1 cellular context compared by ENCODE assay signal in genomic region chr19:45467115-45467455, GRCh38.
TF ChIP-seq lines count a peak whose summit lies in the region.

No MANE protein-coding gene starts in this region.

TF ChIP-seq in HepG2, 621 proteins besides CTCF, POLR2A, EP300 and RAD21:
- no peak for TF ChIP-seq SCMH1 (CRISPR knock-in tag; IDR thresholded peaks at IDR 0.05; ENCODE audit: borderline replicate concordance)
- no peak for TF ChIP-seq HNRNPUL1 (IDR thresholded peaks at IDR 0.05; ENCODE audit: low read depth, low read length)
- no peak for TF ChIP-seq MAFG (CRISPR knock-in tag; IDR thresholded peaks at IDR 0.05)
- TF ChIP-seq TEAD2 (CRISPR knock-in tag; IDR thresholded peaks at IDR 0.05) = no peak
- 0 out of 2 replicates have a peak, but pooled peaks have one; percentile 16 for TF ChIP-seq ZFP90 (CRISPR knock-in tag; IDR thresholded peaks at IDR 0.05; ENCODE audit: borderline replicate concordance)
- 0 out of 2 replicates have a peak, but pooled peaks have one; percentile 39 for TF ChIP-seq GTF3A (CRISPR knock-in tag; conservative IDR thresholded peaks at IDR 0.05)
- no peak for TF ChIP-seq NONO (IDR thresholded peaks at IDR 0.05)
- no peak for TF ChIP-seq NONO (CRISPR knock-in tag; conservative IDR thresholded peaks at IDR 0.05)
- TF ChIP-seq HNRNPH1 (optimal IDR thresholded peaks at IDR 0.05; ENCODE audit: low read depth, low read length) = no peak
- no peak for TF ChIP-seq GATA4 (IDR thresholded peaks at IDR 0.05; ENCODE audit: borderline replicate concordance, low read depth)
- TF ChIP-seq ZFP1 (CRISPR knock-in tag; IDR thresholded peaks at IDR 0.05) = no peak
- TF ChIP-seq ATF7-NPFF (CRISPR knock-in tag; IDR thresholded peaks at IDR 0.05; ENCODE audit: low read depth) = no peak
- TF ChIP-seq KAT2B (IDR thresholded peaks at IDR 0.05; ENCODE audit: borderline replicate concordance, low read depth, low read length) = no peak
- TF ChIP-seq PTBP1 (IDR thresholded peaks at IDR 0.05; ENCODE audit: low read depth, low read length, poor library complexity, severe bottlenecking) = no peak
- TF ChIP-seq ZNF546 (CRISPR knock-in tag; conservative IDR thresholded peaks at IDR 0.05) = no peak
- peak; percentile 77; the same call in 1 of the 2 replicates for TF ChIP-seq ZNF768 (CRISPR knock-in tag; IDR thresholded peaks at IDR 0.05)
- no peak for TF ChIP-seq ZNF570 (CRISPR knock-in tag; IDR thresholded peaks at IDR 0.05; ENCODE audit: borderline replicate concordance)
- no peak for TF ChIP-seq ZNF574 (CRISPR knock-in tag; IDR thresholded peaks at IDR 0.05)
- no peak for TF ChIP-seq YY1 (IDR thresholded peaks at IDR 0.05; ENCODE audit: insufficient read depth, insufficient replicate concordance, low read depth, low read length)
- no peak for TF ChIP-seq ZNF18 (CRISPR knock-in tag; IDR thresholded peaks at IDR 0.05; ENCODE audit: insufficient replicate concordance)
- TF ChIP-seq, protein P1, sequence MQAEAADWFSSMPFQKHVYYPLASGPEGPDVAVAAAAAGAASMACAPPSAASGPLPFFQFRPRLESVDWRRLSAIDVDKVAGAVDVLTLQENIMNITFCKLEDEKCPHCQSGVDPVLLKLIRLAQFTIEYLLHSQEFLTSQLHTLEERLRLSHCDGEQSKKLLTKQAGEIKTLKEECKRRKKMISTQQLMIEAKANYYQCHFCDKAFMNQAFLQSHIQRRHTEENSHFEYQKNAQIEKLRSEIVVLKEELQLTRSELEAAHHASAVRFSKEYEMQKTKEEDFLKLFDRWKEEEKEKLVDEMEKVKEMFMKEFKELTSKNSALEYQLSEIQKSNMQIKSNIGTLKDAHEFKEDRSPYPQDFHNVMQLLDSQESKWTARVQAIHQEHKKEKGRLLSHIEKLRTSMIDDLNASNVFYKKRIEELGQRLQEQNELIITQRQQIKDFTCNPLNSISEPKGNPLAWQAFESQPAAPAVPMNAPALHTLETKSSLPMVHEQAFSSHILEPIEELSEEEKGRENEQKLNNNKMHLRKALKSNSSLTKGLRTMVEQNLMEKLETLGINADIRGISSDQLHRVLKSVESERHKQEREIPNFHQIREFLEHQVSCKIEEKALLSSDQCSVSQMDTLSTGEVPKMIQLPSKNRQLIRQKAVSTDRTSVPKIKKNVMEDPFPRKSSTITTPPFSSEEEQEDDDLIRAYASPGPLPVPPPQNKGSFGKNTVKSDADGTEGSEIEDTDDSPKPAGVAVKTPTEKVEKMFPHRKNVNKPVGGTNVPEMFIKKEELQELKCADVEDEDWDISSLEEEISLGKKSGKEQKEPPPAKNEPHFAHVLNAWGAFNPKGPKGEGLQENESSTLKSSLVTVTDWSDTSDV (CRISPR knock-in tag; IDR thresholded peaks at IDR 0.05) = no peak
- TF ChIP-seq SRSF1 (optimal IDR thresholded peaks at IDR 0.05; ENCODE audit: low read depth, low read length) = no peak
- 0 out of 2 replicates have a peak, but pooled peaks have one; percentile 14 for TF ChIP-seq PHF8 (CRISPR knock-in tag; IDR thresholded peaks at IDR 0.05)
- TF ChIP-seq ZNF10 (CRISPR knock-in tag; IDR thresholded peaks at IDR 0.05; ENCODE audit: borderline replicate concordance, low read depth) = no peak
- TF ChIP-seq SNAPC4 (CRISPR knock-in tag; IDR thresholded peaks at IDR 0.05) = 0 out of 2 replicates have a peak, but pooled peaks have one; percentile 12
- no peak for TF ChIP-seq HOXD1 (CRISPR knock-in tag; IDR thresholded peaks at IDR 0.05)
- TF ChIP-seq RBM39 (IDR thresholded peaks at IDR 0.05; ENCODE audit: low read depth, low read length, poor library complexity, severe bottlenecking) = no peak
- no peak for TF ChIP-seq ZMAT3 (CRISPR knock-in tag; conservative IDR thresholded peaks at IDR 0.05)
- no peak for TF ChIP-seq POLR2G (IDR thresholded peaks at IDR 0.05; ENCODE audit: low read depth, low read length)
- no peak for TF ChIP-seq MTERF4 (CRISPR knock-in tag; IDR thresholded peaks at IDR 0.05)
- no peak for TF ChIP-seq KLF15 (CRISPR knock-in tag; IDR thresholded peaks at IDR 0.05; ENCODE audit: borderline replicate concordance)
